18 cellular contexts compared by ENCODE assay signal in genomic region chr15:75252285-75252684, GRCh38. TPM values are rescaled to one million over a fixed set of nuclear protein-coding genes. Genes with fewer than 3 reads are reported as not detected.
"Had no signal": no experiment of that assay in that cellular context is flagged by ENCODE, and none has a peak within 500 bp of the region (broad histone marks: within the 10 kb centered on the region; RNA-seq: fewer than 3 reads in every experiment).

No MANE protein-coding gene starts in this region.

RNA-seq across cellular contexts. Expression of gene GOLGA6C, which starts 5.8 kb away (rescaled TPM):
- total RNA-seq: adrenal gland, aorta, cardiac septum, cerebellum, esophagus squamous epithelium, gastroesophageal sphincter, hepatocyte, kidney, left colon, mammary epithelial cell, mucosa of gallbladder, ovary, progenitor cell of endocrine pancreas, sciatic nerve, transverse colon, urinary bladder had no signal
- polyA plus RNA-seq: adrenal gland, aorta, hepatocyte, immature natural killer cell, liver, mammary epithelial cell, ovary, urinary bladder had no signal

RNA-seq across cellular contexts. Expression of gene GOLGA6D, which starts 30.4 kb away (rescaled TPM):
- total RNA-seq: cardiac septum, cerebellum, esophagus squamous epithelium, gastroesophageal sphincter, hepatocyte, kidney, left colon, mammary epithelial cell, progenitor cell of endocrine pancreas, transverse colon, urinary bladder had no signal
- polyA plus RNA-seq: hepatocyte, immature natural killer cell, mammary epithelial cell, urinary bladder had no signal
